1 cellular context compared by ENCODE assay signal in the genomic region with DNA sequence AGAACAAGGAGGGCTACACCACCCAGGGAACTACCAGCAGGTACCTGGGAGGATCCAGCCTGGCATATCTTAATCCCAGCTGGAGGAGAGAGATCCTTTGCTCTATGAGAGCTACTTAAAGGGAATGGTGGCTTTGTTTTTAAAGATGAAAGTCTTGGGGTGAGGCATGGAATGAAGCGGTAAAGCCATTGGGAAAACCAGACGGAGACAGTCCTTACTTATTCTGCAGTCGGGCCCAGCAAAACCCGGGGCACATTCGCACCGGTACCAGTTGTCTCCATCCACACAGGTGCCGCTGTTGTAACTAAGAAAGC.
TF ChIP-seq lines count a peak whose summit lies in the region.

No MANE protein-coding gene starts in this region.

TF ChIP-seq in WTC11, 78 proteins besides CTCF, POLR2A, EP300 and RAD21 (continued from another document):
- no peak for TF ChIP-seq E2F5 (CRISPR knock-in tag; IDR thresholded peaks at IDR 0.05)
- TF ChIP-seq RELA (CRISPR knock-in tag; IDR thresholded peaks at IDR 0.05; ENCODE audit: borderline replicate concordance) = no peak
- TF ChIP-seq HMGA2 (CRISPR knock-in tag; IDR thresholded peaks at IDR 0.05) = no peak
- TF ChIP-seq AR (CRISPR knock-in tag; IDR thresholded peaks at IDR 0.05) = no peak
- TF ChIP-seq, protein P1, sequence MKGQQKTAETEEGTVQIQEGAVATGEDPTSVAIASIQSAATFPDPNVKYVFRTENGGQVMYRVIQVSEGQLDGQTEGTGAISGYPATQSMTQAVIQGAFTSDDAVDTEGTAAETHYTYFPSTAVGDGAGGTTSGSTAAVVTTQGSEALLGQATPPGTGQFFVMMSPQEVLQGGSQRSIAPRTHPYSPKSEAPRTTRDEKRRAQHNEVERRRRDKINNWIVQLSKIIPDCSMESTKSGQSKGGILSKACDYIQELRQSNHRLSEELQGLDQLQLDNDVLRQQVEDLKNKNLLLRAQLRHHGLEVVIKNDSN (CRISPR knock-in tag; IDR thresholded peaks at IDR 0.05) = no peak
- TF ChIP-seq TCF7 (CRISPR knock-in tag; IDR thresholded peaks at IDR 0.05; ENCODE audit: low read depth) = no peak
- no peak for TF ChIP-seq ETV6 (CRISPR knock-in tag; IDR thresholded peaks at IDR 0.05)
- TF ChIP-seq NR3C1 (CRISPR knock-in tag; conservative IDR thresholded peaks at IDR 0.05; ENCODE audit: low read depth) = no peak
- TF ChIP-seq PRRX2 (CRISPR knock-in tag; IDR thresholded peaks at IDR 0.05) = no peak
- TF ChIP-seq EMX1 (CRISPR knock-in tag; IDR thresholded peaks at IDR 0.05) = no peak
- no peak for TF ChIP-seq ZNF532 (CRISPR knock-in tag; IDR thresholded peaks at IDR 0.05; ENCODE audit: borderline replicate concordance)
- no peak for TF ChIP-seq CREB1 (CRISPR knock-in tag; IDR thresholded peaks at IDR 0.05)
TF ChIP-seq in WTC11: peak in this region for 0.
